14 cellular contexts compared by ENCODE assay signal in genomic region chr1:65581120-65581519, GRCh38.
DNase-seq lines count a peak whose midpoint lies in the region; ATAC-seq and TF ChIP-seq lines count a peak whose summit lies in the region.
"Had no signal": no experiment of that assay in that cellular context is flagged by ENCODE, and none has a peak within 500 bp of the region (broad histone marks: within the 10 kb centered on the region; RNA-seq: fewer than 3 reads in every experiment).

No MANE protein-coding gene starts in this region.

- no peaks in the 10 kb centered on the region for H3K36me3 ChIP-seq in HCT116 (ENCODE audit: control insufficient read depth in 1 of 2, insufficient read depth in 2 of 2, low read length in 2 of 2)
- H3K36me3 ChIP-seq in kidney epithelial cell (ENCODE audit: control insufficient read depth, insufficient read depth, low read length), result no peaks in the 10 kb centered on the region
- H3K36me3 ChIP-seq in MG63, result no peaks in the 10 kb centered on the region
- H3K36me3 ChIP-seq: BE2C had no signal

- TF ChIP-seq RAD21 in HCT116 (IDR thresholded peaks at IDR 0.05; ENCODE audit: low read depth), result peak; percentile 54

- DNase-seq in AG09309 (ENCODE audit: low read depth), result no peak
- DNase-seq in HCT116 (ENCODE audit: low read depth, low spot score), result no peak
- peak; percentile 12 to 21 for DNase-seq in cardiac fibroblast (ENCODE audit: low read depth in 2 of 2)
- DNase-seq in kidney epithelial cell (ENCODE audit: low read depth), result no peak
- no peak for DNase-seq in MG63
- no peak for DNase-seq in NCI-H446 treated with DMSO at 0.1 percent for 48 hours (lab: John Stamatoyannopoulos, UW)
- DNase-seq in dorsolateral prefrontal cortex, result no peak
- DNase-seq: activated CD4-positive, alpha-beta T cell treated with anti-CD3 and anti-CD28 coated beads, Interleukin-2, amount 10 ng/mL, durations not matched to agents 24 days and 14 days; anterior cingulate cortex; BE2C; NCI-H1105; RPMI8226 had no signal

- RAD21 ChIA-PET in HCT116 (lab: Charles Lee; ENCODE audit: low non-redundant PET in 1 of 2, low total read pairs in 2 of 2, uncharacterized antibody in 2 of 2, unreplicated experiment in 2 of 2), result no interaction called here

- H3K9me3 ChIP-seq in HCT116 (ENCODE audit: control insufficient read depth in 1 of 2, insufficient read depth in 1 of 2, low read depth in 1 of 2, low read length in 2 of 2) (no peaks in the 10 kb centered on the region), MG63 (peaks cover 2% of the 10 kb centered on the region; the same call in 1 of the 2 replicates)
- H3K9me3 ChIP-seq: BE2C, mucosa of descending colon had no signal

- H3K79me2 ChIP-seq in HCT116 (ENCODE audit: insufficient read depth, low read length), result no peaks in the 10 kb centered on the region

- no peak overlapping the region for H3K4me2 ChIP-seq in HCT116 (ENCODE audit: low read length)

- no peak overlapping the region for H3K27ac ChIP-seq in HCT116 (ENCODE audit: low read depth, low read length)
- no peak overlapping the region for H3K27ac ChIP-seq in dorsolateral prefrontal cortex

- POLR2A ChIA-PET in HCT116 (lab: Charles Lee), result no interaction called here

- no peaks in the 10 kb centered on the region for H3K4me1 ChIP-seq in HCT116 (ENCODE audit: control insufficient read depth in 1 of 2, insufficient read depth in 2 of 2, low read length in 2 of 2)
- H3K4me1 ChIP-seq: BE2C had no signal

- H3K27me3 ChIP-seq in HCT116 (ENCODE audit: insufficient read depth, low read length), result no peaks in the 10 kb centered on the region
- no peaks in the 10 kb centered on the region for H3K27me3 ChIP-seq in kidney epithelial cell (ENCODE audit: control insufficient read depth, insufficient read depth, low read length)
- no peaks in the 10 kb centered on the region for H3K27me3 ChIP-seq in MG63
- H3K27me3 ChIP-seq in dorsolateral prefrontal cortex, result no peaks in the 10 kb centered on the region
- H3K27me3 ChIP-seq: BE2C had no signal

- ATAC-seq in HCT116 (no peak), HG02840 (IDR thresholded peaks at IDR 0.05; ENCODE audit: low FRiP score, unreplicated experiment) (no peak)
- ATAC-seq: mucosa of descending colon had no signal

- peak; percentile 51 for TF ChIP-seq CTCF in AG09309 (IDR thresholded peaks at IDR 0.05; ENCODE audit: control insufficient read depth, insufficient read depth, low read depth, low read length, missing control alignments)
- TF ChIP-seq CTCF in HCT116 (IDR thresholded peaks at IDR 0.05 in 2 of 3, conservative IDR thresholded peaks at IDR 0.05 in 1 of 3; ENCODE audit: borderline replicate concordance in 1 of 3, insufficient read depth in 1 of 3, low read depth in 2 of 3, low read length in 2 of 3), result 0 out of 6 replicates have a peak, but pooled peaks of 1 of the 3 experiments have one; percentile 3
- peak; percentile 5 for TF ChIP-seq CTCF in cardiac fibroblast (IDR thresholded peaks at IDR 0.05; ENCODE audit: low read depth, low read length)
- TF ChIP-seq CTCF in kidney epithelial cell (IDR thresholded peaks at IDR 0.05; ENCODE audit: insufficient read depth, low read length, poor library complexity, severe bottlenecking), result peak; percentile 6
- peak in 1 of 56 donors; percentile 21 for TF ChIP-seq CTCF in dorsolateral prefrontal cortex (IDR thresholded peaks at IDR 0.05 in 54 of 56, conservative IDR thresholded peaks at IDR 0.05 in 2 of 56; ENCODE audit: low read depth in 1 of 56, partially characterized antibody in 56 of 56)

- no peak overlapping the region for H2AFZ ChIP-seq in HCT116 (ENCODE audit: low read depth, low read length, poor library complexity, severe bottlenecking)

- H4K20me1 ChIP-seq in HCT116 (ENCODE audit: insufficient read depth), result no peaks in the 10 kb centered on the region

- H3K9me2 ChIP-seq in HCT116 (ENCODE audit: insufficient read depth), result no peaks in the 10 kb centered on the region

- TF ChIP-seq POLR2A in HCT116 (IDR thresholded peaks at IDR 0.05; ENCODE audit: borderline replicate concordance, extremely low read depth, insufficient read depth, insufficient read length), result no peak

- CTCF ChIA-PET in HCT116 (lab: Charles Lee), result no interaction called here

- intact Hi-C loops in HCT116 (cut with micrococcal nuclease), result no loop called here
- intact Hi-C loops in dorsolateral prefrontal cortex (cut with DNase I), result no loop called here

- H3K4me3 ChIP-seq in AG09309 (ENCODE audit: control insufficient read depth, low read depth, low read length), result no peak overlapping the region
- no peak overlapping the region for H3K4me3 ChIP-seq in HCT116 (replicated peaks in 1 of 2; ENCODE audit: low read depth in 1 of 2, low read length in 2 of 2)
- H3K4me3 ChIP-seq in cardiac fibroblast (replicated peaks in 1 of 2; ENCODE audit: low read depth in 2 of 2, low read length in 2 of 2), result no peak overlapping the region
- no peak overlapping the region for H3K4me3 ChIP-seq in kidney epithelial cell (ENCODE audit: low read depth, low read length)
- H3K4me3 ChIP-seq in MG63, result no peak overlapping the region
- H3K4me3 ChIP-seq in dorsolateral prefrontal cortex, result no peak overlapping the region
- H3K4me3 ChIP-seq: mucosa of descending colon had no signal

- no TSS peak for BruUV-seq in HCT116 (replicated peaks; lab: Mats Ljungman, UMichigan)

- H3K9ac ChIP-seq in HCT116 (ENCODE audit: low read length), result no peak overlapping the region

TF ChIP-seq in HCT116, 20 proteins besides CTCF, POLR2A, EP300 and RAD21:
- TF ChIP-seq TCF7L2 (IDR thresholded peaks at IDR 0.05; ENCODE audit: borderline replicate concordance, extremely low read depth, insufficient read depth, insufficient read length) (no peak), ZBTB33 (IDR thresholded peaks at IDR 0.05; ENCODE audit: extremely low read depth, insufficient replicate concordance, low read length) (no peak), SRF (IDR thresholded peaks at IDR 0.05; ENCODE audit: low read depth) (no peak), EZH2 (IDR thresholded peaks at IDR 0.05) (no peak), SP1 (IDR thresholded peaks at IDR 0.05; ENCODE audit: low read depth) (no peak), EGR1 (IDR thresholded peaks at IDR 0.05; ENCODE audit: low read depth) (no peak), POLR2AphosphoS5 (IDR thresholded peaks at IDR 0.05; ENCODE audit: low read depth, low read length) (no peak), ZFX (IDR thresholded peaks at IDR 0.05) (no peak), SIN3A (IDR thresholded peaks at IDR 0.05; ENCODE audit: low read depth) (no peak)

Comparison
In these comparisons a context has a peak if more than half of its experiments do, and no peak if none do; other contexts are left out.
1. DNase-seq: peak in cardiac fibroblast (2 of 2); none in AG09309 (single experiment), HCT116 (single experiment), kidney epithelial cell (single experiment), MG63 (single experiment), NCI-H446 treated with DMSO at 0.1 percent for 48 hours (single experiment) and dorsolateral prefrontal cortex (0 of 10).